ENCODE assay signal across 8 cellular contexts in the genomic region with DNA sequence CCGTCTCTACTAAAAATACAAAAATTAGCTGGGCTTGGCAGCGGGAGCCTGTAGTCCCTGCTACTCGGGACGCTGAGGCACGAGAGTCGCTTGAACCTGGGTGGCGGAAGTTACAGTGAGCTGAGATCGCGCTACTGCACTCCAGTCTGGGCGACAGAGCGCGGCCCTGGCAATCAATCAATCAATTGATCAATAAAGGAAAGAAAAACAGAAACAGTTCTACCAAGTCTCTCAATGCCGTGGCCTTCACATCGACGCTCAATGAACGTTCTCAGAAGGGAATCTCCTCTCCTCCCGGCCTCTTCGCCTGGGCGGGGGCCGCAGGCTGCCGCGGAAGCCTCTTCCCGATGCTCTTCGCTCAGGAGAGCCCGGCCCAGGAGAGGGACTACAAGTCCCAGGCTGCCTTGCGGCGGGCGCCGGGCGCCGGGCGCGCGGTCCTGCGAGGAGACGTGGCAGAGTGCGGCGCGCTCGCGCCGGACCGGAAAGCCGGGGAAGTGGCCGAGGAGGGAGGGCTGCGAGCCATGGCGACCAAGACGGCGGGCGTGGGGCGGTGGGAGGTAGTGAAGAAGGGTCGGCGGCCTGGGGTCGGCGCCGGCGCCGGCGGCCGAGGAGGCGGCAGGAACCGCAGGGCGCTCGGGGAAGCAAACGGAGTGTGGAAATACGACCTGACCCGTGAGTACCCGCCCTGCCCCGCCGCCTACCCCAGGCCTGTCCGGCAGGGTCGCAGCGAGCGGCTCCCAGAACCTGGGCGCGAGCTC. TPM values are rescaled to one million over a fixed set of nuclear protein-coding genes. Genes with fewer than 3 reads are reported as not detected.
DNase-seq lines count a peak whose midpoint lies in the region; ATAC-seq and TF ChIP-seq lines count a peak whose summit lies in the region.

A gene with protein sequence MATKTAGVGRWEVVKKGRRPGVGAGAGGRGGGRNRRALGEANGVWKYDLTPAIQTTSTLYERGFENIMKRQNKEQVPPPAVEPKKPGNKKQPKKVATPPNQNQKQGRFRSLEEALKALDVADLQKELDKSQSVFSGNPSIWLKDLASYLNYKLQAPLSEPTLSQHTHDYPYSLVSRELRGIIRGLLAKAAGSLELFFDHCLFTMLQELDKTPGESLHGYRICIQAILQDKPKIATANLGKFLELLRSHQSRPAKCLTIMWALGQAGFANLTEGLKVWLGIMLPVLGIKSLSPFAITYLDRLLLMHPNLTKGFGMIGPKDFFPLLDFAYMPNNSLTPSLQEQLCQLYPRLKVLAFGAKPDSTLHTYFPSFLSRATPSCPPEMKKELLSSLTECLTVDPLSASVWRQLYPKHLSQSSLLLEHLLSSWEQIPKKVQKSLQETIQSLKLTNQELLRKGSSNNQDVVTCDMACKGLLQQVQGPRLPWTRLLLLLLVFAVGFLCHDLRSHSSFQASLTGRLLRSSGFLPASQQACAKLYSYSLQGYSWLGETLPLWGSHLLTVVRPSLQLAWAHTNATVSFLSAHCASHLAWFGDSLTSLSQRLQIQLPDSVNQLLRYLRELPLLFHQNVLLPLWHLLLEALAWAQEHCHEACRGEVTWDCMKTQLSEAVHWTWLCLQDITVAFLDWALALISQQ (plus strand): TSS at position 471 of the 758 bp plus-strand sequence. CDS start 51 bp downstream, at position 522.

- ATAC-seq in GM19351 (IDR thresholded peaks at IDR 0.05; ENCODE audit: unreplicated experiment), result peak; percentile 90
- ATAC-seq in HG03520 (IDR thresholded peaks at IDR 0.05; ENCODE audit: unreplicated experiment), result peak; percentile 83
- peak; percentile 99 for ATAC-seq in lung (ENCODE audit: insufficient read depth, low FRiP score)

- H3K27ac Mint-ChIP-seq in activated CD4-positive, alpha-beta memory T cell treated with anti-CD3 and anti-CD28 coated beads, Interleukin-2, amount 10 ng/mL, durations not matched to agents 7 days and 5 days, result peak within 1 kb of the TSS; percentile 86

- POLR2A ChIA-PET in activated CD4-positive, alpha-beta memory T cell treated with anti-CD3 and anti-CD28 coated beads, Interleukin-2, amount 10 ng/mL, durations not matched to agents 7 days and 5 days (lab: Charles Lee), result interaction anchor here (0.9 to 5.3 kb wide), 11 partner anchors 11 to 247 kb away, joined by 3 to 54 read pairs (median 5); a partner anchor contains a TSS

- peak within 1 kb of the TSS; percentile 75 for H3K4me3 ChIP-seq in ectodermal cell (ENCODE audit: insufficient read depth, low read depth, low read length)
- H3K4me3 ChIP-seq in lung, result peak within 1 kb of the TSS; percentile 97

- 1% methylated on average over 76 of the region's 76 CpGs for WGBS in ectodermal cell, 2 experiments
- WGBS in lung, 2 donors, result 1% methylated on average over 63 to 76 of the region's 76 CpGs

- H3K27me3 Mint-ChIP-seq in activated CD4-positive, alpha-beta memory T cell treated with anti-CD3 and anti-CD28 coated beads, Interleukin-2, amount 10 ng/mL, durations not matched to agents 7 days and 5 days, result no peaks in the 10 kb centered on the region

- H3K4me1 Mint-ChIP-seq in activated CD4-positive, alpha-beta memory T cell treated with anti-CD3 and anti-CD28 coated beads, Interleukin-2, amount 10 ng/mL, durations not matched to agents 7 days and 5 days, result peaks cover 62% of the 10 kb centered on the region

- peak; percentile 89 for DNase-seq in CD1c-positive myeloid dendritic cell (ENCODE audit: extremely low spot score)
- DNase-seq in NCI-H748 treated with DMSO at 0.1 percent for 48 hours (lab: John Stamatoyannopoulos, UW), result peak; percentile 74
- DNase-seq in activated CD4-positive, alpha-beta memory T cell treated with anti-CD3 and anti-CD28 coated beads, Interleukin-2, amount 10 ng/mL, durations not matched to agents 7 days and 5 days, result peak; percentile 87
- DNase-seq in lung (ENCODE audit: low spot score), result peak; percentile 90
- peak; percentile 47 to 71 (median 68) for DNase-seq in stimulated activated CD4-positive, alpha-beta T cell treated with anti-CD3 and anti-CD28 coated beads, TNF-alpha, amount 100 ng/mL, for 4 hours (ENCODE audit: low read depth in 3 of 3)

- H3K27me3 ChIP-seq in ectodermal cell (ENCODE audit: control insufficient read depth, insufficient read depth, low read length, poor library complexity, severe bottlenecking) (no peaks in the 10 kb centered on the region), lung (ENCODE audit: control insufficient read depth, insufficient read depth) (no peaks in the 10 kb centered on the region)

- TF ChIP-seq CTCF in lung (IDR thresholded peaks at IDR 0.05; ENCODE audit: control extremely low read depth, extremely low read depth), result no peak

- CTCF ChIA-PET in activated CD4-positive, alpha-beta memory T cell treated with anti-CD3 and anti-CD28 coated beads, Interleukin-2, amount 10 ng/mL, durations not matched to agents 7 days and 5 days (lab: Charles Lee), result interaction anchor here (1.1 to 2.7 kb wide), 6 partner anchors 13 to 187 kb away, joined by 3 to 18 read pairs (median 3); a partner anchor contains a TSS

- H3K4me3 Mint-ChIP-seq in activated CD4-positive, alpha-beta memory T cell treated with anti-CD3 and anti-CD28 coated beads, Interleukin-2, amount 10 ng/mL, durations not matched to agents 7 days and 5 days, result peak within 1 kb of the TSS; percentile 93

- H3K27ac ChIP-seq in ectodermal cell (ENCODE audit: insufficient read depth, low read depth, low read length, poor library complexity, severe bottlenecking) (no peak within 1 kb of the TSS), lung (ENCODE audit: low read depth in 1 of 2, low read length in 1 of 2) (peak within 1 kb of the TSS; percentile 83 to 86)

- H3K9me3 ChIP-seq in ectodermal cell (ENCODE audit: control insufficient read depth, low read length), result no peaks in the 10 kb centered on the region
- H3K9me3 ChIP-seq in lung (ENCODE audit: control insufficient read depth in 2 of 2, insufficient read depth in 1 of 2, low read length in 1 of 2), result no peaks in the 10 kb centered on the region

- peaks cover 9% of the 10 kb centered on the region for H3K4me1 ChIP-seq in ectodermal cell (ENCODE audit: control insufficient read depth, insufficient read depth, low read length)
- peaks cover 4 to 6% of the 10 kb centered on the region in 2 donors for H3K4me1 ChIP-seq in lung (ENCODE audit: control insufficient read depth in 2 of 2, insufficient read depth in 2 of 2, low read length in 2 of 2)

- H3K36me3 ChIP-seq in ectodermal cell (ENCODE audit: control insufficient read depth, insufficient read depth, low read length), result peaks cover 27% of the 10 kb centered on the region
- H3K36me3 ChIP-seq in lung (ENCODE audit: control insufficient read depth in 2 of 2, insufficient read depth in 2 of 2, low read length in 2 of 2), result peaks cover 14 to 30% of the 10 kb centered on the region in 2 donors

- no peaks in the 10 kb centered on the region for H3K9me3 Mint-ChIP-seq in activated CD4-positive, alpha-beta memory T cell treated with anti-CD3 and anti-CD28 coated beads, Interleukin-2, amount 10 ng/mL, durations not matched to agents 7 days and 5 days

- peaks cover 63% of the 10 kb centered on the region for H3K36me3 Mint-ChIP-seq in activated CD4-positive, alpha-beta memory T cell treated with anti-CD3 and anti-CD28 coated beads, Interleukin-2, amount 10 ng/mL, durations not matched to agents 7 days and 5 days (ENCODE audit: low read depth)

RNA-seq across cellular contexts. Expression of the gene that starts here (rescaled TPM):
- total RNA-seq in activated CD4-positive, alpha-beta memory T cell treated with anti-CD3 and anti-CD28 coated beads, Interleukin-2, amount 10 ng/mL, durations not matched to agents 7 days and 5 days, result 10 to 100 TPM; 80.4 to 80.7 TPM
- polyA plus RNA-seq in ectodermal cell (2013, experiment 1 of 4), result 43.7 TPM
- polyA plus RNA-seq in ectodermal cell (2013, experiment 2 of 4), result 41.6 TPM
- polyA plus RNA-seq in ectodermal cell (2013, experiment 3 of 4), result 38.8 TPM
- 38.0 TPM for polyA plus RNA-seq in ectodermal cell (2013, experiment 4 of 4)
- 10 to 100 TPM; 34.3 to 99.2 TPM for total RNA-seq in lung
- polyA plus RNA-seq in lung, result 10 to 100 TPM; 56.7 to 62.5 TPM
